In the genomic region with DNA sequence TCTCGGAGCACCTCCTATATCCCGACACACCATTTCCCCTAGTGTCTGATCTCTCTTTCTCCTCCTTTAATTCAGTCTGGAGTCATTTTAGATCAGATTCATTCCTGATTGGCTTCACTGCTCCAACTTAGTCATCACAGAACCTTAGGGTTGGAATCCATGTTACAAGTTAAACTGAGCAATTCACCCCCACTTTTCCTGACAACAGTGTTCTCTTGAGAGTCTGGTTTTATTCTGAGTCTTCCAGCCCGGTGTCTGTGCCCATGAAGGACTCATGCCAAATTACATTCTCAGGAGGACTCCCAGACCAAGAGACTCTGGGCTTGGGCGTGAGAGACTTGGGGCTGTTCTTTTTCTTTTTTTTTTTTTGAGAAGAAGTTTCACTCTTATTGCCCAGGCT, we compare ENCODE assay signal across 13 cellular contexts. TPM values are rescaled to one million over a fixed set of nuclear protein-coding genes. Genes with fewer than 3 reads are reported as not detected.
DNase-seq lines count a peak whose midpoint lies in the region; ATAC-seq and TF ChIP-seq lines count a peak whose summit lies in the region.
"Had no signal": no experiment of that assay in that cellular context is flagged by ENCODE, and none has a peak within 500 bp of the region (broad histone marks: within the 10 kb centered on the region; RNA-seq: fewer than 3 reads in every experiment).

No MANE protein-coding gene starts in this region.

- peaks cover 0 to 76% (median 40%) of the 10 kb centered on the region in 12 donors for H3K4me1 ChIP-seq in heart left ventricle
- H3K4me1 ChIP-seq in osteoblast (ENCODE audit: insufficient read depth, low read length), result peaks cover 46% of the 10 kb centered on the region
- peaks cover 8% of the 10 kb centered on the region for H3K4me1 ChIP-seq in foreskin keratinocyte

- H3K9me3 ChIP-seq in heart left ventricle (no peaks in the 10 kb centered on the region), osteoblast (ENCODE audit: low read depth, low read length) (no peaks in the 10 kb centered on the region)
- H3K9me3 ChIP-seq: psoas muscle had no signal

- H3K4me3 ChIP-seq in heart left ventricle (no peak overlapping the region), fibroblast of the aortic adventitia (ENCODE audit: low read depth, low read length) (no peak overlapping the region), osteoblast (ENCODE audit: insufficient read depth, low read length) (no peak overlapping the region)
- H3K4me3 ChIP-seq: psoas muscle had no signal

- intact Hi-C loops in heart left ventricle (cut with DNase I) (no loop called here), Right ventricle myocardium superior (cut with DNase I) (no loop called here)

- H2AFZ ChIP-seq in osteoblast (ENCODE audit: low read length), result no peak overlapping the region

- ATAC-seq in heart left ventricle (no peak), Right ventricle myocardium superior (ENCODE audit: poor library complexity) (no peak), foreskin keratinocyte (no peak)
- ATAC-seq: effector memory CD8-positive, alpha-beta T cell; psoas muscle had no signal

- WGBS in heart left ventricle, 4 donors, result 76 to 84% (median 81%) methylated on average over 4 of the region's 4 CpGs

- H3K27ac ChIP-seq in heart left ventricle (peak overlapping the region in 9 of 12 donors; percentile 0 to 89 (median 39)), osteoblast (ENCODE audit: low read depth, low read length) (peak overlapping the region; percentile 95), foreskin keratinocyte (no peak overlapping the region)

- in situ Hi-C loops in GM13976 (cut with MboI; ENCODE audit: low sequenced_read_pairs, unreplicated experiment), result no loop called here

- no peak for TF ChIP-seq POLR2A in heart left ventricle (IDR thresholded peaks at IDR 0.05)

- H3K79me2 ChIP-seq in osteoblast (ENCODE audit: insufficient read depth, low read length), result peaks cover 77% of the 10 kb centered on the region

- peak overlapping the region; percentile 3 for H3K4me2 ChIP-seq in osteoblast (ENCODE audit: insufficient read depth, low read length)

- H4K20me1 ChIP-seq in osteoblast (ENCODE audit: insufficient read depth, low read length), result no peaks in the 10 kb centered on the region

- no peak for DNase-seq in heart left ventricle
- no peak for DNase-seq in Right ventricle myocardium superior
- DNase-seq in fibroblast of the aortic adventitia (ENCODE audit: low read depth), result peak; percentile 34
- no peak for DNase-seq in osteoblast (ENCODE audit: insufficient read length, low spot score, missing footprints)
- DNase-seq in GM03348 (ENCODE audit: low spot score), result no peak
- DNase-seq in NCI-H1694 treated with DMSO at 0.1 percent for 48 hours (lab: John Stamatoyannopoulos, UW), result no peak
- DNase-seq in GM13976 (ENCODE audit: low spot score), result no peak
- DNase-seq in foreskin keratinocyte, result no peak
- DNase-seq: activated CD4-positive, alpha-beta T cell treated with anti-CD3 and anti-CD28 coated beads, Interleukin-2, amount 10 ng/mL, durations not matched to agents 24 days and 14 days; effector memory CD8-positive, alpha-beta T cell; NCI-H2171; psoas muscle; T-helper 1 cell had no signal

- TF ChIP-seq CTCF in heart left ventricle (IDR thresholded peaks at IDR 0.05) (no peak), fibroblast of the aortic adventitia (IDR thresholded peaks at IDR 0.05; ENCODE audit: insufficient read depth, low read length) (no peak), osteoblast (IDR thresholded peaks at IDR 0.05; ENCODE audit: extremely low read depth, low read depth, low read length) (no peak), GM13976 (IDR thresholded peaks at IDR 0.05; ENCODE audit: borderline replicate concordance, control extremely low read depth, extremely low read depth, insufficient read depth, missing control alignments) (no peak), foreskin keratinocyte (conservative IDR thresholded peaks at IDR 0.05) (no peak)

- H3K27me3 ChIP-seq in heart left ventricle (no peaks in the 10 kb centered on the region), osteoblast (ENCODE audit: insufficient read depth, low read length) (no peaks in the 10 kb centered on the region), foreskin keratinocyte (no peaks in the 10 kb centered on the region)

- H3K36me3 ChIP-seq in heart left ventricle (peaks cover 0 to 33% (median 0%) of the 10 kb centered on the region in 9 donors), osteoblast (ENCODE audit: insufficient read depth, low read length) (peaks cover 5% of the 10 kb centered on the region)

RNA-seq across cellular contexts. Expression of a gene that starts 57.5 kb away (rescaled TPM):
- 100 to 1,000 TPM in 6 of 9 donors, 10 to 100 TPM in 3; 76.6 to 178 (median 111) TPM for total RNA-seq in heart left ventricle
- 10 to 100 TPM in 1 of 2 donors, 1 to 10 TPM in 1; 9.2 to 20.5 TPM for polyA plus RNA-seq in heart left ventricle
- total RNA-seq in Right ventricle myocardium superior, result 92.9 TPM
- total RNA-seq in fibroblast of the aortic adventitia (ENCODE audit: low replicate concordance), result 33.2 and 92.1 TPM in 2 replicates
- total RNA-seq in osteoblast, result 73.4 and 77.4 TPM in 2 replicates
- 23.0 and 27.5 TPM in 2 replicates for total RNA-seq in foreskin keratinocyte
- polyA plus RNA-seq in foreskin keratinocyte, result 2.2 and 2.8 TPM in 2 replicates
